Comparison of ENCODE assay signal across 9 cellular contexts in the genomic region with DNA sequence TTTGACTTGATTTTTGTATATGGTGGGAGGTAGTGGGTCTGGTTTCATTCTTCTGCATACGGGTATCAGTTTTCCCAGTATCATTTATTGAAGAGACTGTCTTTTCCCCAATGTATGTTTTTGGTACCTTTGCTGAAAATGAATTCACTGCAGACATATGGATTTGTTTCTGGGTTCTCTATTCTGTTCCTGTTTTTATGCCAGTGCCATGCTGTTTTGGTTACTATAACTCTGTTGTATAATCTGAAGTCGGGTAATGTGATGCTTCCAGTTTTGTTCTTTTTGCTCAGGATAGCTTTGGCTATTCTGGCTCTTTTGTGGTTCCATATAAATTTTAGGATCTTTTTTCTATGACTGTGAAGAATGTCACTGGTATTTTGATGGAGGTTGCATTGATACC. TPM values are rescaled to one million over a fixed set of nuclear protein-coding genes. Genes with fewer than 3 reads are reported as not detected.
DNase-seq lines count a peak whose midpoint lies in the region; ATAC-seq, FAIRE-seq and TF ChIP-seq lines count a peak whose summit lies in the region.
"Had no signal": no experiment of that assay in that cellular context is flagged by ENCODE, and none has a peak within 500 bp of the region (broad histone marks: within the 10 kb centered on the region; RNA-seq: fewer than 3 reads in every experiment).

No MANE protein-coding gene starts in this region.

- peaks cover 0 to 3% of the 10 kb centered on the region in 2 donors for H3K27me3 Mint-ChIP-seq in CD8-positive, alpha-beta memory T cell
- peaks cover 12% of the 10 kb centered on the region for H3K27me3 Mint-ChIP-seq in endothelial cell (ENCODE audit: unreplicated experiment)

- DNase-seq in CD8-positive, alpha-beta memory T cell = no peak
- DNase-seq in endothelial cell (ENCODE audit: low spot score) (no peak), pancreas (no peak), NCI-H1694 (lab: John Stamatoyannopoulos, UW) (no peak), NCI-H446 treated with DMSO at 0.1 percent for 48 hours (lab: John Stamatoyannopoulos, UW) (no peak)

- intact Hi-C loops in pancreas (cut with DNase I) = no loop called here

- H2AFZ ChIP-seq in OCI-LY3 (ENCODE audit: low read depth, low read length) = no peak overlapping the region

- H3K9me3 ChIP-seq in CD8-positive, alpha-beta memory T cell (ENCODE audit: low read length) = no peaks in the 10 kb centered on the region
- H3K9me3 ChIP-seq in OCI-LY3 (ENCODE audit: insufficient read depth, low read length) = no peaks in the 10 kb centered on the region
- H3K9me3 ChIP-seq in pancreas = no peaks in the 10 kb centered on the region

- peak overlapping the region; percentile 100 for H3K4me3 ChIP-seq in CD8-positive, alpha-beta memory T cell (ENCODE audit: low read length)
- H3K4me3 ChIP-seq in OCI-LY3 (ENCODE audit: low read length) (peak overlapping the region; percentile 90), pancreas (peak overlapping the region; percentile 58 to 81 (median 73))

- H3K4me3 Mint-ChIP-seq in CD8-positive, alpha-beta memory T cell = peak overlapping the region; percentile 99 to 100 (median 100)
- peak overlapping the region; percentile 98 for H3K4me3 Mint-ChIP-seq in endothelial cell (ENCODE audit: unreplicated experiment)

- no peaks in the 10 kb centered on the region for H4K20me1 ChIP-seq in OCI-LY3 (ENCODE audit: insufficient read depth, low read length)

- peaks cover 9% of the 10 kb centered on the region for H3K36me3 ChIP-seq in CD8-positive, alpha-beta memory T cell (ENCODE audit: insufficient read depth, low read length)
- H3K36me3 ChIP-seq in OCI-LY3 (replicated peaks; ENCODE audit: low read depth, low read length) (peaks cover 7% of the 10 kb centered on the region), pancreas (no peaks in the 10 kb centered on the region)

- CTCF ChIA-PET in CD8-positive, alpha-beta memory T cell (lab: Charles Lee) = interaction anchor here (1.7 to 3.2 kb wide), 2 partner anchors 8 to 70 kb away, joined by 4 to 24 read pairs; a partner anchor contains a TSS

- FAIRE-seq in pancreas (lab: Jason Lieb, UNC) = no peak

- peak overlapping the region; percentile 99 to 100 (median 100) for H3K27ac Mint-ChIP-seq in CD8-positive, alpha-beta memory T cell
- H3K27ac Mint-ChIP-seq in endothelial cell (ENCODE audit: unreplicated experiment) = peak overlapping the region; percentile 98

- H3K4me1 Mint-ChIP-seq in CD8-positive, alpha-beta memory T cell = peaks cover 46 to 58% (median 55%) of the 10 kb centered on the region in 3 donors
- H3K4me1 Mint-ChIP-seq in endothelial cell (ENCODE audit: unreplicated experiment) = peaks cover 23% of the 10 kb centered on the region

- peak overlapping the region; percentile 100 for H3K27ac ChIP-seq in CD8-positive, alpha-beta memory T cell (ENCODE audit: low read depth, low read length)
- no peak overlapping the region for H3K27ac ChIP-seq in OCI-LY3 (ENCODE audit: low read length)
- no peak overlapping the region for H3K27ac ChIP-seq in pancreas

- peak overlapping the region; percentile 65 for H3K4me2 ChIP-seq in OCI-LY3 (ENCODE audit: low read length)

- H3K9me3 Mint-ChIP-seq in CD8-positive, alpha-beta memory T cell = no peaks in the 10 kb centered on the region
- H3K9me3 Mint-ChIP-seq in endothelial cell (ENCODE audit: unreplicated experiment) = no peaks in the 10 kb centered on the region

- peaks cover 63% of the 10 kb centered on the region for H3K79me2 ChIP-seq in OCI-LY3 (ENCODE audit: low read length)

- POLR2A ChIA-PET in CD8-positive, alpha-beta memory T cell (lab: Charles Lee) = no interaction called here

- peaks cover 0 to 32% (median 0%) of the 10 kb centered on the region in 3 donors for H3K36me3 Mint-ChIP-seq in CD8-positive, alpha-beta memory T cell
- H3K36me3 Mint-ChIP-seq in endothelial cell (ENCODE audit: low read depth, unreplicated experiment) = peaks cover 13% of the 10 kb centered on the region

- no peak for ATAC-seq in pancreas
- no peak for ATAC-seq in GM19324 (IDR thresholded peaks at IDR 0.05; ENCODE audit: low FRiP score, unreplicated experiment)
- no peak for ATAC-seq in HG03159 (IDR thresholded peaks at IDR 0.05; ENCODE audit: unreplicated experiment)

- WGBS in pancreas, 2 donors = 74 to 88% methylated on average over 2 of the region's 2 CpGs

- peaks cover 36% of the 10 kb centered on the region for H3K4me1 ChIP-seq in CD8-positive, alpha-beta memory T cell (ENCODE audit: insufficient read depth, low read length)
- H3K4me1 ChIP-seq in OCI-LY3 (ENCODE audit: low read length) (peaks cover 8% of the 10 kb centered on the region), pancreas (peaks cover 0 to 21% (median 16%) of the 10 kb centered on the region in 3 donors)

- no peaks in the 10 kb centered on the region for H3K27me3 ChIP-seq in CD8-positive, alpha-beta memory T cell (ENCODE audit: insufficient read depth, low read length, poor library complexity, severe bottlenecking)
- H3K27me3 ChIP-seq in OCI-LY3 (ENCODE audit: low read depth, low read length) = no peaks in the 10 kb centered on the region
- no peaks in the 10 kb centered on the region for H3K27me3 ChIP-seq in pancreas

- peak overlapping the region; percentile 91 for H3K9ac ChIP-seq in OCI-LY3 (ENCODE audit: low read length)

- no peak for TF ChIP-seq CTCF in OCI-LY3 (IDR thresholded peaks at IDR 0.05; ENCODE audit: low read depth, low read length)
- no peak for TF ChIP-seq CTCF in endothelial cell (IDR thresholded peaks at IDR 0.05; ENCODE audit: unreplicated experiment)
- TF ChIP-seq CTCF in pancreas (IDR thresholded peaks at IDR 0.05) = no peak

RNA-seq across cellular contexts. Expression of a gene that starts 0.8 kb away (rescaled TPM):
- total RNA-seq in CD8-positive, alpha-beta memory T cell = 10 to 100 TPM; 33.2 to 35.8 TPM
- polyA plus RNA-seq in CD8-positive, alpha-beta memory T cell = 24.9 TPM
- total RNA-seq in endothelial cell (ENCODE audit: unreplicated experiment) (38.5 TPM), pancreas (10 to 100 TPM in 3 of 6 donors, 1 to 10 TPM in 3; 7.3 to 12.2 (median 9.7) TPM)
- 1 to 10 TPM; 4.0 to 9.5 TPM for polyA plus RNA-seq in pancreas

RNA-seq across cellular contexts. Expression of a gene that starts 0.9 kb away (rescaled TPM):
- total RNA-seq in CD8-positive, alpha-beta memory T cell = 10 to 100 TPM; 13.1 to 13.7 TPM
- polyA plus RNA-seq in CD8-positive, alpha-beta memory T cell = 4.7 TPM
- total RNA-seq in endothelial cell (ENCODE audit: unreplicated experiment) (24.8 TPM), pancreas (10 to 100 TPM in 2 of 6 donors, 1 to 10 TPM in 4; 6.6 to 15.8 (median 7.4) TPM)
- polyA plus RNA-seq in pancreas = 10 to 100 TPM; 10.1 TPM

RNA-seq across cellular contexts. Expression of a gene that starts 56.7 kb away (rescaled TPM):
- total RNA-seq in CD8-positive, alpha-beta memory T cell = 1 to 10 TPM; 1.7 TPM
- polyA plus RNA-seq in CD8-positive, alpha-beta memory T cell = 0.85 TPM
- total RNA-seq in endothelial cell (ENCODE audit: unreplicated experiment) (2.3 TPM), pancreas (1 to 10 TPM in 5 of 6 donors, under 1 TPM in 1; 0.95 to 1.8 (median 1.2) TPM)
- polyA plus RNA-seq in pancreas = 1 to 10 TPM; 1.8 to 2.4 TPM
- total RNA-seq: M059J had no signal
